In the genomic region with DNA sequence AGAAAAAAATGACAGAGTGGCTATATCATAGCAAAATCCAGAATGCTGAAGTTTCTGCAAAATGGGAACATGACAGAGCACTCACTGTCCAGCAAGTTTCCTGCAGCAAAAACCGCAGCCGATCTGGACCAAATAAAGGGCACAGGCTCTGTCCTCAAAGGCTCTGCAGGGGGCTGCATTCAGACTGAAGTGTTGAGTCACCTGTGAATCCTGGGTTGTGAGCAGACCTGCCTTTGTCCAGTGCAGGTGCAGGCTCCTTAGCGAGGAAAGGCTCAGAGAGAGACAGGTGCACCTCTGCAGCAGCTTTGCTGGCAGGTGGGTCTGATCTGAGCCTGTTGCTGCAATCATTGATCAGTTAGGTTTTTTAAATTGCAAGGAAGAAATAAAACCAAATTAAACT, we compare ENCODE assay signal across 18 cellular contexts. TPM values are rescaled to one million over a fixed set of nuclear protein-coding genes. Genes with fewer than 3 reads are reported as not detected.
DNase-seq lines count a peak whose midpoint lies in the region; TF ChIP-seq lines count a peak whose summit lies in the region.
"Had no signal": no experiment of that assay in that cellular context is flagged by ENCODE, and none has a peak within 500 bp of the region (broad histone marks: within the 10 kb centered on the region; RNA-seq: fewer than 3 reads in every experiment).

No MANE protein-coding gene starts in this region.

- TF ChIP-seq CTCF in progenitor cell of endocrine pancreas (IDR thresholded peaks at IDR 0.05; ENCODE audit: unreplicated experiment), result no peak

- peaks cover 17% of the 10 kb centered on the region for H3K27me3 Mint-ChIP-seq in progenitor cell of endocrine pancreas

- peaks cover 28% of the 10 kb centered on the region for H3K4me1 Mint-ChIP-seq in progenitor cell of endocrine pancreas (ENCODE audit: low read depth)

- no peak overlapping the region for H3K4me3 Mint-ChIP-seq in progenitor cell of endocrine pancreas (ENCODE audit: low read depth)
- H3K4me3 Mint-ChIP-seq: activated T-helper 1 cell treated with anti-CD3 and anti-CD28 coated beads, Interleukin-12 subunit alpha, Interleukin-12 subunit beta, Interleukin-2, Interleukin-4 antibody, amounts not matched to agents 30 ng/mL and 10 ng/mL and 1 ng/mL, durations not matched to agents 14 hours and 24 hours and 36 hours; naive B cell; T-helper 1 cell treated with Interleukin-12 subunit alpha and Interleukin-12 subunit beta and Interleukin-4 antibody, amounts not matched to agents 30 μg/mL and 1 μg/mL, for 36 hours had no signal

- no peaks in the 10 kb centered on the region for H3K9me3 Mint-ChIP-seq in progenitor cell of endocrine pancreas (ENCODE audit: low read depth)
- H3K9me3 Mint-ChIP-seq: activated T-helper 1 cell treated with anti-CD3 and anti-CD28 coated beads, Interleukin-12 subunit alpha, Interleukin-12 subunit beta, Interleukin-2, Interleukin-4 antibody, amounts not matched to agents 30 ng/mL and 10 ng/mL and 1 ng/mL, durations not matched to agents 14 hours and 24 hours and 36 hours; T-helper 1 cell treated with Interleukin-12 subunit alpha and Interleukin-12 subunit beta and Interleukin-4 antibody, amounts not matched to agents 30 μg/mL and 1 μg/mL, for 36 hours had no signal

- H3K27ac Mint-ChIP-seq in progenitor cell of endocrine pancreas, result no peak overlapping the region
- H3K27ac Mint-ChIP-seq: activated T-helper 1 cell treated with anti-CD3 and anti-CD28 coated beads, Interleukin-12 subunit alpha, Interleukin-12 subunit beta, Interleukin-2, Interleukin-4 antibody, amounts not matched to agents 30 ng/mL and 10 ng/mL and 1 ng/mL, durations not matched to agents 14 hours and 24 hours and 36 hours; naive B cell; T-helper 1 cell treated with Interleukin-12 subunit alpha and Interleukin-12 subunit beta and Interleukin-4 antibody, amounts not matched to agents 30 μg/mL and 1 μg/mL, for 36 hours had no signal

- H3K36me3 Mint-ChIP-seq in progenitor cell of endocrine pancreas (ENCODE audit: insufficient read depth), result no peaks in the 10 kb centered on the region
- H3K36me3 Mint-ChIP-seq: naive B cell had no signal

- DNase-seq in DMS53 treated with DMSO at 0.1 percent for 48 hours (lab: John Stamatoyannopoulos, UW; ENCODE audit: unreplicated experiment) (peak; percentile 71), NCI-H1417 treated with DMSO at 0.1 percent for 48 hours (lab: John Stamatoyannopoulos, UW) (peak; percentile 54), NCI-H345 treated with DMSO at 0.1 percent for 48 hours (lab: John Stamatoyannopoulos, UW; ENCODE audit: unreplicated experiment) (peak; percentile 85), iPS-NIHi11 (ENCODE audit: low spot score) (peak; percentile 51), foreskin melanocyte (no peak), ureter (ENCODE audit: low spot score) (no peak), progenitor cell of endocrine pancreas (ENCODE audit: low spot score, unreplicated experiment) (no peak)
- DNase-seq: activated CD4-positive, CD25-positive, alpha-beta regulatory T cell; dorsolateral prefrontal cortex; GF-D8; HCEC 1CT; naive B cell; NK-92 treated with Interleukin-12 subunit alpha and Interleukin-12 subunit beta, amount 100 ng/mL, for 24 hours; ovary had no signal

RNA-seq across cellular contexts. Expression of a gene that starts 29.3 kb away (rescaled TPM):
- total RNA-seq in ureter (1.3 TPM), progenitor cell of endocrine pancreas (0.31 and 0.69 TPM in 2 replicates)
- total RNA-seq: glomerular endothelial cell, lung microvascular endothelial cell had no signal

RNA-seq across cellular contexts. Expression of a gene that starts 58.1 kb away (rescaled TPM):
- total RNA-seq in ureter, result 54.9 TPM
- 58.3 and 59.1 TPM in 2 replicates for total RNA-seq in progenitor cell of endocrine pancreas

Comparison
In these comparisons a context has a peak if more than half of its experiments do, and no peak if none do; other contexts are left out.
1. DNase-seq: peak in DMS53 treated with DMSO at 0.1 percent for 48 hours (single experiment), NCI-H1417 treated with DMSO at 0.1 percent for 48 hours (single experiment), NCI-H345 treated with DMSO at 0.1 percent for 48 hours (single experiment) and iPS-NIHi11 (single experiment); none in foreskin melanocyte (single experiment), ureter (single experiment) and progenitor cell of endocrine pancreas (single experiment).